Comparison of ENCODE assay signal across 27 cellular contexts in the genomic region with DNA sequence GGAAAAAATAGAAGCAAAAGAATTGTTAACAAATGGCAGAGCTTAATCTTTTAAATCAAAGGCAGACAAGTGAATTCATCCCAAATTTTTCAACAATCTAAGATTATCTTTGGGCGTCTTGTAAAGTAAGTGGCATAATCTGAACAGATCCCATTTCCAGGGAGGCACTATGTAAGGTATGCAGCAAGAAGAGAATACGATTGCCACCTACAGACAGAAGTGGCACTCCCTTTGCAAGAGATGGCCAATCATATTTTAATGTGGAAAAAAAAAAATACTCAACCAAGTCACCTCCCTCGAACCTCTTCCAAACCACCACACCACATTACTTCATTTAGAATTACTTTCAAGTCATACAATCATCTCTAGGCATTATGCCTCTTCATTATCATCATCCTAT. TPM values are rescaled to one million over a fixed set of nuclear protein-coding genes. Genes with fewer than 3 reads are reported as not detected.
DNase-seq lines count a peak whose midpoint lies in the region; ATAC-seq, FAIRE-seq and TF ChIP-seq lines count a peak whose summit lies in the region.
"Had no signal": no experiment of that assay in that cellular context is flagged by ENCODE, and none has a peak within 500 bp of the region (broad histone marks: within the 10 kb centered on the region; RNA-seq: fewer than 3 reads in every experiment).

No MANE protein-coding gene starts in this region.

- no peaks in the 10 kb centered on the region for H4K20me1 ChIP-seq in Karpas-422 (ENCODE audit: insufficient read depth, low read depth, low read length)

- DNase-seq in A549 (ENCODE audit: low read depth in 1 of 2, low spot score in 1 of 2) (peak in 1 of 2 experiments; percentile 11), D721Med (ENCODE audit: insufficient read length, low spot score) (no peak), SW480 (ENCODE audit: low spot score) (peak; percentile 21), left kidney (ENCODE audit: low read depth, low spot score) (peak; percentile 63), Karpas-422 (no peak), cerebellar nuclear complex (lab: John Stamatoyannopoulos, UW) (no peak), sigmoid colon (no peak)
- DNase-seq: activated CD4-positive, alpha-beta T cell treated with anti-CD3 and anti-CD28 coated beads, Interleukin-2, amount 10 ng/mL, durations not matched to agents 7 days and 5 days; activated CD8-positive, alpha-beta memory T cell treated with anti-CD3 and anti-CD28 coated beads, Interleukin-2, amount 50 U/mL, for 48 hours; activated gamma-delta T cell; AML-193; erythroblast; MM.1S; NCI-H187; NCI-H446; stimulated activated CD4-positive, alpha-beta T cell treated with anti-CD3 and anti-CD28 coated beads, Interleukin-15, amount 100 ng/mL, for 24 hours had no signal

- ATAC-seq in A549, result no peak
- ATAC-seq: gastroesophageal sphincter; right cardiac atrium; stimulated activated effector memory CD8-positive, alpha-beta T cell treated with anti-CD3 and anti-CD28 coated beads, Interleukin-12 subunit alpha, Interleukin-12 subunit beta, amount 100 ng/mL, for 72 hours had no signal

- H2AFZ ChIP-seq in Karpas-422 (ENCODE audit: low read length), result no peak overlapping the region
- H2AFZ ChIP-seq: GM23248 had no signal

- no peaks in the 10 kb centered on the region for H3K27me3 ChIP-seq in Karpas-422 (ENCODE audit: low read length)
- peaks cover 19 to 36% (median 28%) of the 10 kb centered on the region in 3 donors for H3K27me3 ChIP-seq in sigmoid colon

- CTCF ChIA-PET in A549 (lab: Yijun Ruan, JAX), result no interaction called here

- no peak overlapping the region for H3K9ac ChIP-seq in Karpas-422 (ENCODE audit: low read length)
- H3K9ac ChIP-seq: GM23248 had no signal

- H3K4me3 ChIP-seq in A549, result no peak overlapping the region
- H3K4me3 ChIP-seq in Karpas-422 (ENCODE audit: low read length), result no peak overlapping the region
- no peak overlapping the region for H3K4me3 ChIP-seq in sigmoid colon
- H3K4me3 ChIP-seq: cardiac muscle cell, gastroesophageal sphincter, GM23248, thoracic aorta had no signal

- TF ChIP-seq CTCF in A549 (IDR thresholded peaks at IDR 0.05), result peak; percentile 39; the same call in 2 of the 3 replicates
- peak; percentile 31 for TF ChIP-seq CTCF in D721Med (IDR thresholded peaks at IDR 0.05; ENCODE audit: insufficient read depth, missing control alignments)
- TF ChIP-seq CTCF in sigmoid colon (IDR thresholded peaks at IDR 0.05), result no peak

- H3K9me2 ChIP-seq in Karpas-422 (replicated peaks; ENCODE audit: insufficient read depth, low read length), result no peaks in the 10 kb centered on the region

- intact Hi-C loops in sigmoid colon (cut with DNase I), result no loop called here

- no peak overlapping the region for H3K4me2 ChIP-seq in A549
- no peak overlapping the region for H3K4me2 ChIP-seq in Karpas-422 (ENCODE audit: low read depth, low read length, poor library complexity, severe bottlenecking)

- H3K4me1 ChIP-seq in A549 (no peaks in the 10 kb centered on the region), Karpas-422 (ENCODE audit: low read length) (no peaks in the 10 kb centered on the region), sigmoid colon (peaks cover 0 to 41% (median 32%) of the 10 kb centered on the region in 4 donors)

- WGBS in A549 (ENCODE audit: missing lambda C conversion rate), result 19% methylated on average over 3 of the region's 3 CpGs
- WGBS in sigmoid colon, 2 donors, result 20 to 47% methylated on average over 3 of the region's 3 CpGs

- H3K27ac ChIP-seq in A549 (no peak overlapping the region), Karpas-422 (ENCODE audit: low read length) (no peak overlapping the region), sigmoid colon (no peak overlapping the region)
- H3K27ac ChIP-seq: cardiac muscle cell, GM23248, RWPE1, thoracic aorta had no signal

- TF ChIP-seq EP300 in A549 (IDR thresholded peaks at IDR 0.05), result no peak
- no peak for TF ChIP-seq EP300 in sigmoid colon (IDR thresholded peaks at IDR 0.05)

- TF ChIP-seq POLR2A in A549 (IDR thresholded peaks at IDR 0.05; ENCODE audit: low read length) (no peak), sigmoid colon (IDR thresholded peaks at IDR 0.05) (no peak)

- H3K9me3 ChIP-seq in A549 (no peaks in the 10 kb centered on the region), Karpas-422 (ENCODE audit: low read length) (no peaks in the 10 kb centered on the region; the same call in 1 of the 2 replicates), sigmoid colon (no peaks in the 10 kb centered on the region)
- H3K9me3 ChIP-seq: gastroesophageal sphincter, thoracic aorta had no signal

- peak; percentile 9 to 46; a peak in 2 of 5 replicates for TF ChIP-seq RAD21 in A549 (conservative IDR thresholded peaks at IDR 0.05 in 1 of 2, IDR thresholded peaks at IDR 0.05 in 1 of 2)

- no peaks in the 10 kb centered on the region for H3K36me3 ChIP-seq in Karpas-422 (ENCODE audit: insufficient read depth, low read length)
- H3K36me3 ChIP-seq in sigmoid colon, result no peaks in the 10 kb centered on the region
- H3K36me3 ChIP-seq: cardiac muscle cell, thoracic aorta had no signal

- no peak for FAIRE-seq in A549 (lab: Jason Lieb, UNC)
- no peak for FAIRE-seq in D721Med (lab: Jason Lieb, UNC)
- FAIRE-seq: GM19239, HTR-8/SVneo had no signal

- POLR2A ChIA-PET in A549 (lab: Yijun Ruan, JAX), result no interaction called here

- H3K79me2 ChIP-seq in Karpas-422 (ENCODE audit: low read length), result no peaks in the 10 kb centered on the region

TF ChIP-seq in A549, 52 proteins besides CTCF, POLR2A, EP300 and RAD21:
- TF ChIP-seq ZSCAN20 (CRISPR knock-in tag; IDR thresholded peaks at IDR 0.05) (no peak), MYC (IDR thresholded peaks at IDR 0.05; ENCODE audit: borderline replicate concordance, low read length) (no peak), FOSB (CRISPR knock-in tag; IDR thresholded peaks at IDR 0.05) (no peak)
- TF ChIP-seq, protein P1, sequence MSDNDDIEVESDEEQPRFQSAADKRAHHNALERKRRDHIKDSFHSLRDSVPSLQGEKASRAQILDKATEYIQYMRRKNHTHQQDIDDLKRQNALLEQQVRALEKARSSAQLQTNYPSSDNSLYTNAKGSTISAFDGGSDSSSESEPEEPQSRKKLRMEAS (IDR thresholded peaks at IDR 0.05), result no peak

RNA-seq across cellular contexts. Expression of a gene that starts 4.0 kb away (rescaled TPM):
- polyA plus RNA-seq in A549 (2011; rRNA removed) (4.0 and 4.2 TPM in 2 replicates), A549 (2017; fragmentation: RNase III; extraction: RNeasy Plus Mini Kit Qiagen cat#74134 plus additional on column Dnase treatment) (9.5 to 15.2 TPM (median 13.2 TPM) in 3 replicates), sigmoid colon (1 to 10 TPM in 2 of 3 donors, under 1 TPM in 1; under 0.01 to 6.3 (median 1.8) TPM)
- 3.9 and 4.9 TPM in 2 replicates for polyA plus RNA-seq in A549 (2012; cell fraction: cytosol; rRNA removed)
- polyA plus RNA-seq in A549 (2012; cell fraction: nucleus; rRNA removed), result 8.1 and 9.1 TPM in 2 replicates
- 4.7 and 6.2 TPM in 2 replicates for polyA minus RNA-seq in A549 (2011; rRNA and poly(A)+ RNA removed)
- not detected in 2 replicates for total RNA-seq in Karpas-422 (2014; rRNA removed; shearing (Covaris generic); ENCODE audit: low replicate concordance)
- 100 to 1,000 TPM in 1 of 4 donors, 10 to 100 TPM in 3; 38.9 to 115 (median 69.1) TPM for total RNA-seq in sigmoid colon
- total RNA-seq: activated CD4-positive, alpha-beta T cell treated with anti-CD3 and anti-CD28 coated beads, Interleukin-2, amount 10 ng/mL, durations not matched to agents 7 days and 5 days had no signal

RNA-seq across cellular contexts. Expression of a gene that starts 55.3 kb away (rescaled TPM):
- not detected in 2 replicates for polyA plus RNA-seq in A549 (2011; rRNA removed)
- polyA plus RNA-seq in A549 (2012; cell fraction: cytosol; rRNA removed), result not detected in 2 replicates
- polyA plus RNA-seq in A549 (2012; cell fraction: nucleus; rRNA removed), result not detected in 2 replicates
- not detected in 3 replicates for polyA plus RNA-seq in A549 (2017; fragmentation: RNase III; extraction: RNeasy Plus Mini Kit Qiagen cat#74134 plus additional on column Dnase treatment)
- not detected in 2 replicates for polyA minus RNA-seq in A549 (2011; rRNA and poly(A)+ RNA removed)
- not detected in 2 replicates for total RNA-seq in Karpas-422 (2014; rRNA removed; shearing (Covaris generic); ENCODE audit: low replicate concordance)
- total RNA-seq in sigmoid colon, result not detected
- not detected for polyA plus RNA-seq in sigmoid colon
- total RNA-seq: activated CD4-positive, alpha-beta T cell treated with anti-CD3 and anti-CD28 coated beads, Interleukin-2, amount 10 ng/mL, durations not matched to agents 7 days and 5 days; cardiac muscle cell; G401; gastroesophageal sphincter; GM23248; lower leg skin; right cardiac atrium; thoracic aorta had no signal
- polyA plus RNA-seq: cardiac muscle cell, GM23248, right cardiac atrium had no signal

Comparison
In these comparisons a context has a peak if more than half of its experiments do, and no peak if none do; other contexts are left out.
1. DNase-seq: peak in SW480 (single experiment) and left kidney (single experiment); none in D721Med (single experiment), Karpas-422 (single experiment), cerebellar nuclear complex (0 of 2) and sigmoid colon (single experiment).
2. CTCF ChIP-seq: peak in A549 (single experiment) and D721Med (single experiment); none in sigmoid colon (0 of 4).
3. RNA of a gene that starts 4.0 kb away (total RNA-seq): 38.9 to 115 TPM in sigmoid colon; not detected in Karpas-422; every median in the first group is over 10 times any median in the second.